In genomic region chr1:23249785-23250184, GRCh38 we compare ENCODE assay signal across 21 cellular contexts. TPM values are rescaled to one million over a fixed set of nuclear protein-coding genes. Genes with fewer than 3 reads are reported as not detected.
A peak's percentile ranks its signal among the peaks of the same experiment; 100 is the strongest.
DNase-seq lines count a peak whose midpoint lies in the region; ATAC-seq and TF ChIP-seq lines count a peak whose summit lies in the region.
"Had no signal": no experiment of that assay in that cellular context is flagged by ENCODE, and none has a peak within 500 bp of the region (broad histone marks: within the 10 kb centered on the region; RNA-seq: fewer than 3 reads in every experiment).

No MANE protein-coding gene starts in this region.

- H3F3A ChIP-seq in smooth muscle cell (ENCODE audit: low read depth): no peaks in the 10 kb centered on the region

- H3K27ac ChIP-seq in endodermal cell (ENCODE audit: low read depth, low read length) (no peak overlapping the region), smooth muscle cell (ENCODE audit: low read depth) (peak overlapping the region; percentile 16)
- H3K27ac ChIP-seq: C4-2B, gastrocnemius medialis, KMS-11, neural progenitor cell, thyroid gland had no signal

- peak; percentile 48 for DNase-seq in DMS53 (lab: John Stamatoyannopoulos, UW)
- DNase-seq in DMS53 treated with DMSO at 0.1 percent for 48 hours (lab: John Stamatoyannopoulos, UW; ENCODE audit: unreplicated experiment): no peak
- peak; percentile 21 for DNase-seq in NCI-H774 (lab: John Stamatoyannopoulos, UW)
- DNase-seq in endodermal cell: no peak
- no peak for DNase-seq in smooth muscle cell (lab: John Stamatoyannopoulos, UW; ENCODE audit: unreplicated experiment)
- DNase-seq in stimulated activated effector memory CD8-positive, alpha-beta T cell treated with anti-CD3 and anti-CD28 coated beads, Interleukin-12 subunit alpha, Interleukin-12 subunit beta, amount 100 ng/mL, for 72 hours (ENCODE audit: low spot score in 2 of 2): no peak
- no peak for DNase-seq in GM13976 (ENCODE audit: low spot score)
- DNase-seq: 8988T; activated CD4-positive, alpha-beta memory T cell treated with anti-CD3 and anti-CD28 coated beads for 36 hours; activated naive CD4-positive, alpha-beta T cell treated with anti-CD3 and anti-CD28 coated beads, Interleukin-2, amount 10 ng/mL, durations not matched to agents 7 days and 5 days; DND-41; gastrocnemius medialis; GOT3; NCI-H1092 treated with DMSO at 0.1 percent for 48 hours; SW 1271; thyroid gland had no signal

- H3K9me3 ChIP-seq in endodermal cell (ENCODE audit: control insufficient read depth, low read length): peaks cover 39% of the 10 kb centered on the region
- no peaks in the 10 kb centered on the region for H3K9me3 ChIP-seq in smooth muscle cell (replicated peaks; ENCODE audit: low read depth)
- H3K9me3 ChIP-seq: gastrocnemius medialis, thyroid gland had no signal

- peak overlapping the region; percentile 5 for H3K4me3 ChIP-seq in endodermal cell (ENCODE audit: low read length)
- H3K4me3 ChIP-seq in smooth muscle cell: peak overlapping the region; percentile 29
- H3K4me3 ChIP-seq: gastrocnemius medialis, neural progenitor cell, thyroid gland had no signal

- in situ Hi-C loops in GM13976 (cut with MboI; ENCODE audit: low sequenced_read_pairs, unreplicated experiment): no loop called here

- 97 to 100% methylated on average over 2 to 3 of the region's 3 CpGs for WGBS in endodermal cell (ENCODE audit: insufficient coverage in 1 of 2, insufficient read length in 1 of 2), 2 experiments
- 66% methylated on average over 3 of the region's 3 CpGs for WGBS in smooth muscle cell (ENCODE audit: low lambda C conversion rate)

- no peak overlapping the region for H3K27ac Mint-ChIP-seq in endodermal cell
- no peak overlapping the region for H3K27ac Mint-ChIP-seq in stimulated activated effector memory CD8-positive, alpha-beta T cell treated with anti-CD3 and anti-CD28 coated beads, Interleukin-12 subunit alpha, Interleukin-12 subunit beta, amount 100 ng/mL, for 72 hours
- H3K27ac Mint-ChIP-seq: activated CD4-positive, alpha-beta memory T cell treated with anti-CD3 and anti-CD28 coated beads for 36 hours; activated naive CD4-positive, alpha-beta T cell treated with anti-CD3 and anti-CD28 coated beads, Interleukin-2, amount 10 ng/mL, durations not matched to agents 7 days and 5 days; neural progenitor cell had no signal

- H3K9ac ChIP-seq in endodermal cell (ENCODE audit: extremely low read depth, low read length, poor library complexity, severe bottlenecking) (no peak overlapping the region), smooth muscle cell (ENCODE audit: low read depth) (no peak overlapping the region)
- H3K9ac ChIP-seq: KMS-11, neural progenitor cell had no signal

- H3K27me3 Mint-ChIP-seq in endodermal cell (ENCODE audit: insufficient read depth): peaks cover 2% of the 10 kb centered on the region
- H3K27me3 Mint-ChIP-seq: activated CD4-positive, alpha-beta memory T cell treated with anti-CD3 and anti-CD28 coated beads for 36 hours had no signal

- H3K9me3 Mint-ChIP-seq in endodermal cell: peaks cover 33% of the 10 kb centered on the region
- no peaks in the 10 kb centered on the region for H3K9me3 Mint-ChIP-seq in stimulated activated effector memory CD8-positive, alpha-beta T cell treated with anti-CD3 and anti-CD28 coated beads, Interleukin-12 subunit alpha, Interleukin-12 subunit beta, amount 100 ng/mL, for 72 hours
- H3K9me3 Mint-ChIP-seq: activated CD4-positive, alpha-beta memory T cell treated with anti-CD3 and anti-CD28 coated beads for 36 hours; activated naive CD4-positive, alpha-beta T cell treated with anti-CD3 and anti-CD28 coated beads, Interleukin-2, amount 10 ng/mL, durations not matched to agents 7 days and 5 days had no signal

- peaks cover 3% of the 10 kb centered on the region for H3K4me1 Mint-ChIP-seq in endodermal cell
- H3K4me1 Mint-ChIP-seq in stimulated activated effector memory CD8-positive, alpha-beta T cell treated with anti-CD3 and anti-CD28 coated beads, Interleukin-12 subunit alpha, Interleukin-12 subunit beta, amount 100 ng/mL, for 72 hours: no peaks in the 10 kb centered on the region
- H3K4me1 Mint-ChIP-seq: activated naive CD4-positive, alpha-beta T cell treated with anti-CD3 and anti-CD28 coated beads, Interleukin-2, amount 10 ng/mL, durations not matched to agents 7 days and 5 days had no signal

- TF ChIP-seq CTCF in endodermal cell (conservative IDR thresholded peaks at IDR 0.05): no peak
- no peak for TF ChIP-seq CTCF in smooth muscle cell (IDR thresholded peaks at IDR 0.05; ENCODE audit: borderline replicate concordance, insufficient read depth, poor library complexity, severe bottlenecking)
- no peak for TF ChIP-seq CTCF in GM13976 (IDR thresholded peaks at IDR 0.05; ENCODE audit: borderline replicate concordance, control extremely low read depth, extremely low read depth, insufficient read depth, missing control alignments)

- H3K79me2 ChIP-seq in smooth muscle cell (ENCODE audit: low read depth): no peaks in the 10 kb centered on the region

- H4K20me1 ChIP-seq in smooth muscle cell (ENCODE audit: low read depth): no peaks in the 10 kb centered on the region

- H3K36me3 ChIP-seq in endodermal cell (ENCODE audit: control insufficient read depth, insufficient read depth, low read length) (no peaks in the 10 kb centered on the region), smooth muscle cell (ENCODE audit: low read depth) (no peaks in the 10 kb centered on the region)
- H3K36me3 ChIP-seq: gastrocnemius medialis, neural progenitor cell, thyroid gland had no signal

- H3K4me1 ChIP-seq in endodermal cell (ENCODE audit: control insufficient read depth, insufficient read depth, low read length): peaks cover 4% of the 10 kb centered on the region
- no peaks in the 10 kb centered on the region for H3K4me1 ChIP-seq in smooth muscle cell (ENCODE audit: low read depth)
- H3K4me1 ChIP-seq: gastrocnemius medialis, neural progenitor cell, thyroid gland had no signal

- H3K27me3 ChIP-seq in endodermal cell (ENCODE audit: control insufficient read depth, insufficient read depth, low read length, poor library complexity, severe bottlenecking): no peaks in the 10 kb centered on the region
- H3K27me3 ChIP-seq in smooth muscle cell (ENCODE audit: low read depth): no peaks in the 10 kb centered on the region
- H3K27me3 ChIP-seq: gastrocnemius medialis, neural progenitor cell, thyroid gland had no signal

- no peak overlapping the region for H2AFZ ChIP-seq in smooth muscle cell (ENCODE audit: low read depth)
- H2AFZ ChIP-seq: neural progenitor cell had no signal

- peak overlapping the region; percentile 21 for H3K4me2 ChIP-seq in smooth muscle cell
- H3K4me2 ChIP-seq: KMS-11, neural progenitor cell had no signal

- H3K4me3 Mint-ChIP-seq in endodermal cell: no peak overlapping the region
- no peak overlapping the region for H3K4me3 Mint-ChIP-seq in stimulated activated effector memory CD8-positive, alpha-beta T cell treated with anti-CD3 and anti-CD28 coated beads, Interleukin-12 subunit alpha, Interleukin-12 subunit beta, amount 100 ng/mL, for 72 hours
- H3K4me3 Mint-ChIP-seq: activated CD4-positive, alpha-beta memory T cell treated with anti-CD3 and anti-CD28 coated beads for 36 hours; activated naive CD4-positive, alpha-beta T cell treated with anti-CD3 and anti-CD28 coated beads, Interleukin-2, amount 10 ng/mL, durations not matched to agents 7 days and 5 days; neural progenitor cell had no signal

- ATAC-seq in stimulated activated effector memory CD8-positive, alpha-beta T cell treated with anti-CD3 and anti-CD28 coated beads, Interleukin-12 subunit alpha, Interleukin-12 subunit beta, amount 100 ng/mL, for 72 hours: no peak
- ATAC-seq in GM21515 (IDR thresholded peaks at IDR 0.05; ENCODE audit: unreplicated experiment): no peak
- ATAC-seq: gastrocnemius medialis had no signal

- H3K36me3 Mint-ChIP-seq in endodermal cell (ENCODE audit: low read depth): peaks cover 2% of the 10 kb centered on the region
- H3K36me3 Mint-ChIP-seq in stimulated activated effector memory CD8-positive, alpha-beta T cell treated with anti-CD3 and anti-CD28 coated beads, Interleukin-12 subunit alpha, Interleukin-12 subunit beta, amount 100 ng/mL, for 72 hours: no peaks in the 10 kb centered on the region
- H3K36me3 Mint-ChIP-seq: activated CD4-positive, alpha-beta memory T cell treated with anti-CD3 and anti-CD28 coated beads for 36 hours; activated naive CD4-positive, alpha-beta T cell treated with anti-CD3 and anti-CD28 coated beads, Interleukin-2, amount 10 ng/mL, durations not matched to agents 7 days and 5 days; neural progenitor cell had no signal

RNA-seq across cellular contexts. Expression of gene HTR1D, which starts 32.5 kb away (rescaled TPM):
- 1 to 10 TPM; 2.9 to 4.1 TPM for total RNA-seq in endodermal cell
- polyA plus RNA-seq in endodermal cell (2013, experiment 1 of 2): 1.1 TPM
- 1.1 TPM for polyA plus RNA-seq in endodermal cell (2013, experiment 2 of 2)
- total RNA-seq in smooth muscle cell: 0.49 and 1.1 TPM in 2 replicates
- polyA plus RNA-seq in smooth muscle cell: 0.26 and 1.1 TPM in 2 replicates
- total RNA-seq: activated CD4-positive, alpha-beta memory T cell treated with anti-CD3 and anti-CD28 coated beads for 36 hours; gastrocnemius medialis; mononuclear cell; thyroid gland had no signal

Comparison
In these comparisons a context has a peak if more than half of its experiments do, and no peak if none do; other contexts are left out.
1. DNase-seq: peak in DMS53 (single experiment) and NCI-H774 (single experiment); none in DMS53 treated with DMSO at 0.1 percent for 48 hours (single experiment), endodermal cell (single experiment), smooth muscle cell (single experiment), stimulated activated effector memory CD8-positive, alpha-beta T cell treated with anti-CD3 and anti-CD28 coated beads, Interleukin-12 subunit alpha, Interleukin-12 subunit beta, amount 100 ng/mL, for 72 hours (0 of 2) and GM13976 (single experiment).